Comparison of ENCODE assay signal across 23 cellular contexts in genomic region chr1:91799159-91799558, GRCh38.
DNase-seq lines count a peak whose midpoint lies in the region; ATAC-seq, FAIRE-seq and TF ChIP-seq lines count a peak whose summit lies in the region.
"Had no signal": no experiment of that assay in that cellular context is flagged by ENCODE, and none has a peak within 500 bp of the region (broad histone marks: within the 10 kb centered on the region; RNA-seq: fewer than 3 reads in every experiment).

No MANE protein-coding gene starts in this region.

- POLR2A ChIA-PET in CD8-positive, alpha-beta memory T cell (lab: Charles Lee) = no interaction called here

- no peak overlapping the region for H3K4me3 ChIP-seq in CD8-positive, alpha-beta memory T cell (ENCODE audit: low read length)
- H3K4me3 ChIP-seq in adipocyte (ENCODE audit: low read length) (no peak overlapping the region), left ventricle myocardium inferior (no peak overlapping the region), gastrocnemius medialis (no peak overlapping the region), GM23248 (no peak overlapping the region)
- H3K4me3 ChIP-seq: thoracic aorta had no signal

- peaks cover 34% of the 10 kb centered on the region for H3K4me1 ChIP-seq in CD8-positive, alpha-beta memory T cell (ENCODE audit: insufficient read depth, low read length)
- H3K4me1 ChIP-seq in adipocyte (ENCODE audit: control insufficient read depth, insufficient read depth, low read length) (peaks cover 82% of the 10 kb centered on the region), left ventricle myocardium inferior (peaks cover 49% of the 10 kb centered on the region), gastrocnemius medialis (peaks cover 63 to 70% of the 10 kb centered on the region in 2 donors), GM23248 (ENCODE audit: insufficient read depth) (peaks cover 50% of the 10 kb centered on the region)

- no peak overlapping the region for H3K27ac ChIP-seq in CD8-positive, alpha-beta memory T cell (ENCODE audit: low read depth, low read length)
- peak overlapping the region; percentile 63 for H3K27ac ChIP-seq in left ventricle myocardium inferior (replicated peaks)
- peak overlapping the region in 3 of 4 donors; percentile 19 to 64 (median 40) for H3K27ac ChIP-seq in gastrocnemius medialis
- no peak overlapping the region for H3K27ac ChIP-seq in GM23248
- H3K27ac ChIP-seq: KMS-11, thoracic aorta, VCaP had no signal

- TF ChIP-seq POLR2A in gastrocnemius medialis (IDR thresholded peaks at IDR 0.05) (no peak), GM12892 (IDR thresholded peaks at IDR 0.05; ENCODE audit: low read depth, low read length) (no peak)

- peaks cover 52 to 57% (median 55%) of the 10 kb centered on the region in 3 donors for H3K4me1 Mint-ChIP-seq in CD8-positive, alpha-beta memory T cell

- DNase-seq in CD8-positive, alpha-beta memory T cell = no peak
- DNase-seq in adipocyte (ENCODE audit: low read depth) (no peak), left ventricle myocardium inferior (peak; percentile 32), gastrocnemius medialis (no peak), SKM-1 treated with dmso at 0.1 percent for 144 hours (lab: John Stamatoyannopoulos, UW; ENCODE audit: unreplicated experiment) (no peak), GM23248 (no peak), GM12892 (ENCODE audit: insufficient read length) (no peak)
- no peak for DNase-seq in central memory CD4-positive, alpha-beta T cell
- DNase-seq: activated CD4-positive, alpha-beta memory T cell treated with anti-CD3 and anti-CD28 coated beads for 36 hours; activated naive CD4-positive, alpha-beta T cell treated with anti-CD3 and anti-CD28 coated beads, Interleukin-2, amount 10 ng/mL, durations not matched to agents 7 days and 5 days; activated T-cell treated with anti-CD3 and anti-CD28 coated beads, Interleukin-2, amount 50 U/mL, for 24 hours; DMS79 treated with DMSO at 0.1 percent for 48 hours; hypothalamus; kidney; mesendoderm; naive thymus-derived CD8-positive, alpha-beta T cell; NCI-H2029; NCI-H446 treated with DMSO at 0.1 percent for 48 hours had no signal

- FAIRE-seq in GM12892 (lab: Jason Lieb, UNC) = no peak
- FAIRE-seq: astrocyte, colon, kidney had no signal

- H3K36me3 Mint-ChIP-seq in CD8-positive, alpha-beta memory T cell = peaks cover 11 to 31% (median 17%) of the 10 kb centered on the region in 3 donors

- in situ Hi-C loops in gastrocnemius medialis (cut with MboI; ENCODE audit: low sequenced_read_pairs in 4 of 4) = no loop called here
- in situ Hi-C loops in GM23248 (cut with MboI) = no loop called here

- no peaks in the 10 kb centered on the region for H3K27me3 Mint-ChIP-seq in CD8-positive, alpha-beta memory T cell
- H3K27me3 Mint-ChIP-seq: activated CD4-positive, alpha-beta memory T cell treated with anti-CD3 and anti-CD28 coated beads for 36 hours; activated T-cell treated with anti-CD3 and anti-CD28 coated beads, Interleukin-2, amount 50 U/mL, for 24 hours; naive thymus-derived CD8-positive, alpha-beta T cell had no signal

- ATAC-seq in gastrocnemius medialis = no peak
- ATAC-seq: naive thymus-derived CD8-positive, alpha-beta T cell had no signal

- peaks cover 37% of the 10 kb centered on the region for H3K79me2 ChIP-seq in GM23248 (ENCODE audit: insufficient read depth)

- H3K27me3 ChIP-seq in CD8-positive, alpha-beta memory T cell (ENCODE audit: insufficient read depth, low read length, poor library complexity, severe bottlenecking) = no peaks in the 10 kb centered on the region
- no peaks in the 10 kb centered on the region for H3K27me3 ChIP-seq in adipocyte (replicated peaks; ENCODE audit: control insufficient read depth, insufficient read depth, low read length)
- no peaks in the 10 kb centered on the region for H3K27me3 ChIP-seq in left ventricle myocardium inferior (ENCODE audit: low read depth)
- H3K27me3 ChIP-seq in gastrocnemius medialis = no peaks in the 10 kb centered on the region
- H3K27me3 ChIP-seq in GM23248 (replicated peaks; ENCODE audit: insufficient read depth) = no peaks in the 10 kb centered on the region

- H3K36me3 ChIP-seq in CD8-positive, alpha-beta memory T cell (ENCODE audit: insufficient read depth, low read length) = no peaks in the 10 kb centered on the region
- H3K36me3 ChIP-seq in adipocyte (ENCODE audit: control insufficient read depth, insufficient read depth, low read length, severe bottlenecking) (peaks cover 18% of the 10 kb centered on the region), left ventricle myocardium inferior (peaks cover 4% of the 10 kb centered on the region), gastrocnemius medialis (no peaks in the 10 kb centered on the region), GM23248 (ENCODE audit: low read depth) (peaks cover 8% of the 10 kb centered on the region)
- H3K36me3 ChIP-seq: thoracic aorta had no signal

- peak overlapping the region in 5 of 8 donors; percentile 41 to 83 (median 72) for H3K27ac Mint-ChIP-seq in CD8-positive, alpha-beta memory T cell
- H3K27ac Mint-ChIP-seq: activated CD4-positive, alpha-beta memory T cell treated with anti-CD3 and anti-CD28 coated beads for 36 hours; activated naive CD4-positive, alpha-beta T cell treated with anti-CD3 and anti-CD28 coated beads, Interleukin-2, amount 10 ng/mL, durations not matched to agents 7 days and 5 days; activated T-cell treated with anti-CD3 and anti-CD28 coated beads, Interleukin-2, amount 50 U/mL, for 24 hours had no signal

- 85 to 90% methylated on average over 5 of the region's 5 CpGs for WGBS in GM23248 (ENCODE audit: low coverage in 1 of 2, low lambda C conversion rate in 2 of 2, missing lambda C conversion rate in 2 of 2), 2 experiments

- CTCF ChIA-PET in CD8-positive, alpha-beta memory T cell (lab: Charles Lee) = interaction anchor here (0.8 kb wide), 1 partner anchor 65 kb away, joined by 3 read pairs; no protein-coding TSS in a partner anchor

- intact Hi-C loops in left ventricle myocardium inferior (cut with micrococcal nuclease) (no loop called here), gastrocnemius medialis (cut with DNase I; ENCODE audit: low total_unique reads) (loop anchor here (5.0 to 10.0 kb wide), 3 partner anchors 33 to 284 kb away; no protein-coding TSS in a partner anchor)

- no peaks in the 10 kb centered on the region for H4K20me1 ChIP-seq in GM23248 (ENCODE audit: insufficient read depth)

- no peaks in the 10 kb centered on the region for H3K9me3 ChIP-seq in CD8-positive, alpha-beta memory T cell (ENCODE audit: low read length)
- H3K9me3 ChIP-seq in adipocyte (ENCODE audit: control insufficient read depth, low read length) (no peaks in the 10 kb centered on the region), left ventricle myocardium inferior (replicated peaks) (no peaks in the 10 kb centered on the region), gastrocnemius medialis (no peaks in the 10 kb centered on the region), GM23248 (ENCODE audit: low read depth) (no peaks in the 10 kb centered on the region)
- H3K9me3 ChIP-seq: thoracic aorta had no signal

- TF ChIP-seq CTCF in left ventricle myocardium inferior (IDR thresholded peaks at IDR 0.05; ENCODE audit: borderline replicate concordance) = peak; percentile 36
- peak in 1 of 5 experiments; percentile 29 for TF ChIP-seq CTCF in gastrocnemius medialis (IDR thresholded peaks at IDR 0.05 in 4 of 5, conservative IDR thresholded peaks at IDR 0.05 in 1 of 5)

- no peaks in the 10 kb centered on the region for H3K9me3 Mint-ChIP-seq in CD8-positive, alpha-beta memory T cell
- H3K9me3 Mint-ChIP-seq: activated CD4-positive, alpha-beta memory T cell treated with anti-CD3 and anti-CD28 coated beads for 36 hours had no signal

- no peak overlapping the region for H2AFZ ChIP-seq in GM23248

- H3K9ac ChIP-seq in adipocyte (ENCODE audit: low read length) = peak overlapping the region; percentile 35
- no peak overlapping the region for H3K9ac ChIP-seq in GM23248
- H3K9ac ChIP-seq: KMS-11 had no signal

- no peaks in the 10 kb centered on the region for H3K9me2 ChIP-seq in GM23248 (ENCODE audit: insufficient read depth)

- no peak overlapping the region for H3K4me2 ChIP-seq in GM23248 (ENCODE audit: unreplicated experiment)
- H3K4me2 ChIP-seq: KMS-11 had no signal

- H3K4me3 Mint-ChIP-seq in CD8-positive, alpha-beta memory T cell = no peak overlapping the region
- H3K4me3 Mint-ChIP-seq: activated CD4-positive, alpha-beta memory T cell treated with anti-CD3 and anti-CD28 coated beads for 36 hours; activated naive CD4-positive, alpha-beta T cell treated with anti-CD3 and anti-CD28 coated beads, Interleukin-2, amount 10 ng/mL, durations not matched to agents 7 days and 5 days; activated T-cell treated with anti-CD3 and anti-CD28 coated beads, Interleukin-2, amount 50 U/mL, for 24 hours; naive thymus-derived CD8-positive, alpha-beta T cell had no signal

- H3F3A ChIP-seq in GM23248 (ENCODE audit: insufficient read depth) = peaks cover 38% of the 10 kb centered on the region

Comparison
In these comparisons a context has a peak if more than half of its experiments do, and no peak if none do; other contexts are left out.
1. H3K27ac ChIP-seq: peak in left ventricle myocardium inferior (single experiment) and gastrocnemius medialis (3 of 4); none in CD8-positive, alpha-beta memory T cell (single experiment) and GM23248 (single experiment).